26 cellular contexts compared by ENCODE assay signal in the genomic region with DNA sequence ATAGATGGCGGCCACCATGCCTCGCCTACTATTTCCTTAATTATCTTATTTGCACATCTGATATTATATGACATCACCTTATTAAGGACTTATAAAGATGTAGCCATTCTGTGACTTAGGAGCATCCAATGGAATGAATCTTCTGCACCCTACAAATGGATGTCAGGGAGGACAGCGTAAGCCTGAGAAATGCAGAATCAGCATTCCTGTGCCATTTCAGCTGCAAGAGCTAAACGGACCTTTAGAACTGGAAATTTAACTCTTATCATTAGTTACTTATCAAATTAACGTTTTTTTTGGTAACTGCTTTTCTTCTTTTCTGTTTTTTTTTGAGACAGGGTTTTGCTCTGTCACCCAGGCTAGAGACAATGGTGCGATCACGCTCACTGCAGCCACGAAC.
"Had no signal": no experiment of that assay in that cellular context is flagged by ENCODE, and none has a peak within 500 bp of the region (broad histone marks: within the 10 kb centered on the region; RNA-seq: fewer than 3 reads in every experiment).

No MANE protein-coding gene starts in this region.

- ATAC-seq: effector memory CD8-positive, alpha-beta T cell; esophagus mucosa; gastrocnemius medialis; heart right ventricle; left cardiac atrium; left lung; left ventricle myocardium superior; lower lobe of right lung; mucosa of descending colon had no signal

- H3K36me3 ChIP-seq: colonic mucosa had no signal

- H3K4me1 ChIP-seq: colonic mucosa, esophagus squamous epithelium, gastrocnemius medialis, left lung, lower lobe of right lung had no signal

- FAIRE-seq: endometrium, islet of Langerhans, keratinocyte had no signal

- DNase-seq: colonic mucosa; cortex of kidney; effector CD8-positive, alpha-beta T cell; effector memory CD8-positive, alpha-beta T cell; endodermal cell; erythroblast; esophagus squamous epithelium; foreskin fibroblast; foreskin melanocyte; gastrocnemius medialis; glutamatergic neuron; head of caudate nucleus; heart right ventricle; hippocampal formation; left cardiac atrium; left lung; left ventricle myocardium superior; lower lobe of right lung; mesenchymal stem cell; mucosa of descending colon; naive B cell had no signal

- H3K27ac ChIP-seq: colonic mucosa, epithelial cell of prostate, esophagus squamous epithelium, gastrocnemius medialis, heart right ventricle, left lung, lower lobe of right lung had no signal

- H3K4me3 ChIP-seq: colonic mucosa, esophagus squamous epithelium, gastrocnemius medialis, heart right ventricle, left lung, lower lobe of right lung, mucosa of descending colon had no signal

- H3K27me3 ChIP-seq: colonic mucosa, esophagus squamous epithelium, gastrocnemius medialis, heart right ventricle, left lung had no signal

- H3K9me3 ChIP-seq: colonic mucosa, esophagus squamous epithelium, gastrocnemius medialis, heart right ventricle, left lung, lower lobe of right lung, mucosa of descending colon had no signal
